In genomic region chr14:73749706-73750105, GRCh38 we compare ENCODE assay signal across 1 cellular context.
TF ChIP-seq lines count a peak whose summit lies in the region.

No MANE protein-coding gene starts in this region.

TF ChIP-seq in GM12878, 131 proteins besides CTCF, POLR2A, EP300 and RAD21 (continued from another document):
- TF ChIP-seq ZBTB4 (CRISPR knock-in tag; IDR thresholded peaks at IDR 0.05) (no peak), ZNF274 (IDR thresholded peaks at IDR 0.05; ENCODE audit: insufficient read depth, insufficient read length) (no peak), EGR1 (IDR thresholded peaks at IDR 0.05; ENCODE audit: borderline replicate concordance in 1 of 2, low read depth in 2 of 2, low read length in 2 of 2) (no peak), POU2F2 (IDR thresholded peaks at IDR 0.05; ENCODE audit: borderline replicate concordance, low read depth, low read length) (no peak), SREBF1 (IDR thresholded peaks at IDR 0.05; ENCODE audit: low read length) (no peak)
TF ChIP-seq in GM12878: peak in this region for 0.
